In genomic region chr3:130715616-130716015, GRCh38 we compare ENCODE assay signal across 1 cellular context.
TF ChIP-seq lines count a peak whose summit lies in the region.

No MANE protein-coding gene starts in this region.

TF ChIP-seq in HepG2, 621 proteins besides CTCF, POLR2A, EP300 and RAD21:
- no peak for TF ChIP-seq FOXO1 (CRISPR knock-in tag; IDR thresholded peaks at IDR 0.05)
- TF ChIP-seq MED8 (CRISPR knock-in tag; IDR thresholded peaks at IDR 0.05; ENCODE audit: insufficient replicate concordance): no peak
- no peak for TF ChIP-seq ESRRA (CRISPR knock-in tag; IDR thresholded peaks at IDR 0.05; ENCODE audit: low read depth)
- TF ChIP-seq ATF4 (CRISPR knock-in tag; IDR thresholded peaks at IDR 0.05): no peak
- TF ChIP-seq ZNF296 (CRISPR knock-in tag; conservative IDR thresholded peaks at IDR 0.05): no peak
- TF ChIP-seq ZNF879 (CRISPR knock-in tag; IDR thresholded peaks at IDR 0.05): no peak
- no peak for TF ChIP-seq ZSCAN22 (CRISPR knock-in tag; IDR thresholded peaks at IDR 0.05)
- no peak for TF ChIP-seq CREBL2 (CRISPR knock-in tag; IDR thresholded peaks at IDR 0.05; ENCODE audit: borderline replicate concordance)
- no peak for TF ChIP-seq ZFX (CRISPR knock-in tag; IDR thresholded peaks at IDR 0.05; ENCODE audit: low read depth)
- TF ChIP-seq JUND (CRISPR knock-in tag; IDR thresholded peaks at IDR 0.05): no peak
- TF ChIP-seq SNAPC5 (CRISPR knock-in tag; IDR thresholded peaks at IDR 0.05; ENCODE audit: borderline replicate concordance): no peak
- TF ChIP-seq NFE2L1 (CRISPR knock-in tag; IDR thresholded peaks at IDR 0.05; ENCODE audit: borderline replicate concordance): no peak
- TF ChIP-seq CBX5 (CRISPR knock-in tag; IDR thresholded peaks at IDR 0.05; ENCODE audit: borderline replicate concordance): no peak
- no peak for TF ChIP-seq ZNF263 (CRISPR knock-in tag; IDR thresholded peaks at IDR 0.05)
- TF ChIP-seq PCBP1 (IDR thresholded peaks at IDR 0.05; ENCODE audit: borderline replicate concordance, low read depth, low read length): no peak
- no peak for TF ChIP-seq ZNF513 (CRISPR knock-in tag; conservative IDR thresholded peaks at IDR 0.05)
